In the genomic region with DNA sequence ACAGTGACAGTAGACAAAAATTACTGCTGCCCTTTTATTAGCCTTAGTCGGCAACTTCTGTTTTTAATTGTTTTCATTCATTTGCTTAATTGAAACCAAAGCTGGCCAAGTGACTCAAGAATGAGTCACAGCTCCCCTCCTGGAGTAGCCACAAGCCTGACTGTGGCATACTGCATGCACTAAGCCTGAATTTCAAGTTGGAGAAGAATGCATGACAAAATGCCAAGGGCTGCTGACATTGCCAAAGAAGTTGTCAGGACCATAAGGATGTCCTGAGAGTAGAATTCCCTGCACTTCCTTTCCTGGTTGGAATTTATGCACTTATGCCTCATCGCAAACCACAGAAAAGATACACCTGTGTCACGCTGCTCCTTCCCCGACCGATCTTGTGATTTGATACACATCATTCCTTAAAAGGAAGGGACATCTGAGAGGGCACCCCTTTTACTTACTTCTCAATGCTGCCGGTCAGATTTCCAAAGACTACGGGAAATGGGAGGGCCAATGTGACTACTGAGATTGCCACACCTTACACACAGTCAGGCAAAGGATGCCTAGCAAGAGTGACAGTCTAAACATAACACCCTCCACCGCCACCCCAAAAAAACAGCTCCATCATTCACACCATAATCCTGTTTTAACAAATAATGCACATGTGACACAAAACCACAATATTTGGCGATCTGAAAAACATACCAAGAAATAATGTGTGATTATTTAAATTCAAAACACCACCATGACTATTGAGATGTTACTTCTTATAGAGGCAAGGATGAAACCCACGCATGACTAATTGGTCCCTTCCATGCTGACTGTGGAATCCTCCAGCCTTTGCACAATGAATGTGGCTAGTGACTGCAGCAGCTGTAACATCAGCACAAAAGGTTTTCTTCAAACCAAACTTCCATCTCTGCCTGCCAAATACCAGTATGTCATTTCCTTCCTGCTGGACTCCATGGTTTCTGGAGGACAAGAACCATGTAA, we compare ENCODE assay signal across 8 cellular contexts. TPM values are rescaled to one million over a fixed set of nuclear protein-coding genes. Genes with fewer than 3 reads are reported as not detected.
DNase-seq lines count a peak whose midpoint lies in the region; ATAC-seq and TF ChIP-seq lines count a peak whose summit lies in the region.

No MANE protein-coding gene starts in this region.

- peak overlapping the region; percentile 0 for H3K4me3 ChIP-seq in suprapubic skin

- H3K27ac ChIP-seq in suprapubic skin, result peak overlapping the region; percentile 23

- no peak for TF ChIP-seq EP300 in suprapubic skin (IDR thresholded peaks at IDR 0.05)

- DNase-seq in activated T-cell treated with anti-CD3 and anti-CD28 coated beads for 48 hours (ENCODE audit: low read depth), result peak; percentile 35
- DNase-seq in activated T-cell treated with anti-CD3 and anti-CD28 coated beads for 4 hours, result no peak
- peak; percentile 52 for DNase-seq in SKM-1 (lab: John Stamatoyannopoulos, UW; ENCODE audit: unreplicated experiment)
- peak; percentile 27 to 94 for DNase-seq in T47D (ENCODE audit: low read depth in 1 of 2, low spot score in 1 of 2)
- peak; percentile 99 for DNase-seq in kidney tubule cell (ENCODE audit: low spot score)
- DNase-seq in suprapubic skin (ENCODE audit: low spot score in 2 of 2), result peak; percentile 76 to 82
- no peak for DNase-seq in mesenteric fat pad (ENCODE audit: low spot score)

- peaks cover 48% of the 10 kb centered on the region for H3K4me1 ChIP-seq in suprapubic skin

- TF ChIP-seq CTCF in suprapubic skin (IDR thresholded peaks at IDR 0.05), result no peak

- H3K9me3 ChIP-seq in suprapubic skin, result no peaks in the 10 kb centered on the region

- 49% methylated on average over 10 of the region's 10 CpGs for WGBS in suprapubic skin

- H3K27me3 ChIP-seq in suprapubic skin, result no peaks in the 10 kb centered on the region

- ATAC-seq in HG03280 (IDR thresholded peaks at IDR 0.05; ENCODE audit: unreplicated experiment), result peak; percentile 40

- H3K36me3 ChIP-seq in suprapubic skin, result no peaks in the 10 kb centered on the region

- no peak for TF ChIP-seq POLR2A in suprapubic skin (IDR thresholded peaks at IDR 0.05)

- in situ Hi-C loops in T47D (cut with HindIII; ENCODE audit: low pct_unique_long_range_greater_than_20kb, low sequenced_read_pairs), result no loop called here

RNA-seq across cellular contexts. Expression of gene VAV3, which starts 28.2 kb away (rescaled TPM):
- total RNA-seq in suprapubic skin, result 100 to 1,000 TPM; 117 to 239 (median 135) TPM
- 11.4 TPM for total RNA-seq in mesenteric fat pad

Comparison
In these comparisons a context has a peak if more than half of its experiments do, and no peak if none do; other contexts are left out.
1. DNase-seq: peak in activated T-cell treated with anti-CD3 and anti-CD28 coated beads for 48 hours (single experiment), SKM-1 (single experiment), T47D (2 of 2), kidney tubule cell (single experiment) and suprapubic skin (2 of 2); none in activated T-cell treated with anti-CD3 and anti-CD28 coated beads for 4 hours (single experiment) and mesenteric fat pad (single experiment).